11 cellular contexts compared by ENCODE assay signal in genomic region chr4:87849612-87850011, GRCh38. TPM values are rescaled to one million over a fixed set of nuclear protein-coding genes. Genes with fewer than 3 reads are reported as not detected.
DNase-seq lines count a peak whose midpoint lies in the region; ATAC-seq, FAIRE-seq and TF ChIP-seq lines count a peak whose summit lies in the region.
"Had no signal": no experiment of that assay in that cellular context is flagged by ENCODE, and none has a peak within 500 bp of the region (broad histone marks: within the 10 kb centered on the region; RNA-seq: fewer than 3 reads in every experiment).

No MANE protein-coding gene starts in this region.

- no peak overlapping the region for H3K4me3 ChIP-seq in Jurkat, Clone E6-1 (ENCODE audit: low read length)
- no peak overlapping the region for H3K4me3 ChIP-seq in RWPE2 (ENCODE audit: severe bottlenecking)
- H3K4me3 ChIP-seq in H1 (ENCODE audit: extremely low read depth in 1 of 4, insufficient read depth in 2 of 4, low read depth in 3 of 4, low read length in 4 of 4), result no peak overlapping the region
- H3K4me3 ChIP-seq: SK-N-MC had no signal

- H3K9ac ChIP-seq in H1 (replicated peaks in 1 of 4; ENCODE audit: extremely low read depth in 1 of 4, low read depth in 3 of 4, low read length in 3 of 4), result no peak overlapping the region

- H4K5ac ChIP-seq in H1 (ENCODE audit: insufficient read length, low read depth, low read length), result no peak overlapping the region

- H2BK5ac ChIP-seq in H1 (ENCODE audit: low read depth, low read length), result no peak overlapping the region

- H3K4me2 ChIP-seq in H1 (ENCODE audit: insufficient read depth in 1 of 2, low read depth in 2 of 2, low read length in 2 of 2), result no peak overlapping the region

- H2BK15ac ChIP-seq in H1 (ENCODE audit: low read length), result 0 out of 2 replicates have a peak overlapping the region, but pooled peaks have one; percentile 5

- no peak for TF ChIP-seq CTCF in RWPE2 (IDR thresholded peaks at IDR 0.05; ENCODE audit: poor library complexity, severe bottlenecking)
- no peak for TF ChIP-seq CTCF in H1 (IDR thresholded peaks at IDR 0.05; ENCODE audit: control extremely low read depth in 1 of 3, insufficient read depth in 1 of 3, low read depth in 1 of 3, low read length in 3 of 3)

- H3K4me1 ChIP-seq in RWPE2 (ENCODE audit: insufficient read depth, poor library complexity, severe bottlenecking) (peaks cover 2% of the 10 kb centered on the region), H1 (replicated peaks in 1 of 4; ENCODE audit: control insufficient read depth in 3 of 4, insufficient read depth in 4 of 4, low read length in 3 of 4) (peaks cover 0 to 12% (median 6%) of the 10 kb centered on the region in 4 experiments; a peak in 6 of 7 replicates)

- no peak for TF ChIP-seq EP300 in H1 (IDR thresholded peaks at IDR 0.05; ENCODE audit: borderline replicate concordance in 1 of 2, low read depth in 2 of 2, low read length in 2 of 2)

- no peak overlapping the region for H4K8ac ChIP-seq in H1 (ENCODE audit: extremely low read depth, insufficient read depth, low read length)

- peak; percentile 54 for DNase-seq in Jurkat, Clone E6-1 (ENCODE audit: low read depth, low spot score)
- DNase-seq in RWPE2 (ENCODE audit: low spot score), result no peak
- DNase-seq in H1 (ENCODE audit: low read depth in 1 of 2, low spot score in 2 of 2), result no peak
- no peak for DNase-seq in sciatic nerve (ENCODE audit: low spot score)
- DNase-seq in activated CD4-positive, CD25-positive, alpha-beta regulatory T cell treated with anti-CD3 and anti-CD28 coated beads, Interleukin-2, amount 50 U/mL, for 72 hours, result no peak
- DNase-seq in stimulated activated CD4-positive, alpha-beta T cell treated with anti-CD3 and anti-CD28 coated beads, Interleukin-15, amount 100 ng/mL, for 24 hours, result no peak
- DNase-seq in activated CD4-positive, alpha-beta T cell treated with anti-CD3 and anti-CD28 coated beads for 48 hours, result no peak

- no peak overlapping the region for H2BK120ac ChIP-seq in H1 (replicated peaks; ENCODE audit: low read depth, low read length)

- H2AFZ ChIP-seq in H1 (ENCODE audit: low read length), result no peak overlapping the region

- H2BK20ac ChIP-seq in H1 (ENCODE audit: low read length), result no peak overlapping the region

- CTCF ChIA-PET in H1 (lab: Charles Lee; ENCODE audit: partially characterized antibody), result interaction anchor here (0.5 to 5.8 kb wide), 84 partner anchors 8 to 949 kb away, joined by 3 to 93 read pairs (median 4); partner anchors contain the start of genes MEPE and SPP1

- H3K56ac ChIP-seq in H1 (replicated peaks; ENCODE audit: insufficient read length, low read depth, low read length), result no peak overlapping the region

- H3K18ac ChIP-seq in H1 (ENCODE audit: extremely low read depth, low read length), result no peak overlapping the region

- H3K14ac ChIP-seq in H1 (ENCODE audit: insufficient read length), result no peak overlapping the region

- intact Hi-C loops in sciatic nerve (cut with DNase I), result loop anchor here (10.0 kb wide), 1 partner anchor 365 kb away; no protein-coding TSS in a partner anchor

- H3K79me2 ChIP-seq in H1 (ENCODE audit: control insufficient read depth in 1 of 2, insufficient read depth in 2 of 2, low read length in 2 of 2), result peaks cover 0 to 9% of the 10 kb centered on the region in 2 experiments; a peak in 2 of 4 replicates

- H2AK5ac ChIP-seq in H1 (ENCODE audit: low read depth, low read length), result no peak overlapping the region

- no peak for FAIRE-seq in H1 (lab: Jason Lieb, UNC)

- no peak for TF ChIP-seq POLR2A in H1 (IDR thresholded peaks at IDR 0.05; ENCODE audit: control extremely low read depth in 1 of 2, low read depth in 2 of 2, low read length in 2 of 2)

- no peak for TF ChIP-seq RAD21 in H1 (IDR thresholded peaks at IDR 0.05 in 1 of 2, conservative IDR thresholded peaks at IDR 0.05 in 1 of 2; ENCODE audit: low read depth in 2 of 2, low read length in 2 of 2)

- H3K23me2 ChIP-seq in H1 (ENCODE audit: low read depth, low read length), result no peaks in the 10 kb centered on the region

- H3K27ac ChIP-seq in RWPE2 (ENCODE audit: poor library complexity, severe bottlenecking), result no peak overlapping the region
- H3K27ac ChIP-seq in H1 (ENCODE audit: low read depth, low read length), result no peak overlapping the region
- H3K27ac ChIP-seq: SK-N-MC had no signal

- ATAC-seq in RWPE2 (ENCODE audit: low read depth), result 0 out of 3 replicates have a peak, but pooled peaks have one; percentile 44
- ATAC-seq in sciatic nerve, result peak; percentile 62

- H3K4ac ChIP-seq in H1 (replicated peaks; ENCODE audit: insufficient read length, low read depth, low read length), result no peak overlapping the region

- POLR2A ChIA-PET in H1 (lab: Charles Lee; ENCODE audit: partially characterized antibody), result interaction anchor here (0.6 to 1.7 kb wide), 5 partner anchors 13 to 170 kb away, joined by 3 to 4 read pairs (median 4); no protein-coding TSS in a partner anchor

- no peak overlapping the region for H4K91ac ChIP-seq in H1 (replicated peaks; ENCODE audit: insufficient read length, low read length)

- H3K23ac ChIP-seq in H1 (ENCODE audit: insufficient read length), result no peak overlapping the region

- 72% methylated on average over 4 of the region's 4 CpGs; no CpG with 5 or more reads in 1 of the 2 experiments for WGBS in H1 (ENCODE audit: extremely low coverage in 1 of 2, insufficient coverage in 1 of 2, insufficient read length in 1 of 2, insufficient replicate concordance in 2 of 2, low coverage in 1 of 2, low lambda C conversion rate in 2 of 2, missing lambda C conversion rate in 1 of 2), 2 experiments

- no peak overlapping the region for H2BK12ac ChIP-seq in H1 (ENCODE audit: low read depth, low read length)

- no peaks in the 10 kb centered on the region for H4K20me1 ChIP-seq in H1 (replicated peaks in 1 of 2; ENCODE audit: control insufficient read depth in 1 of 2, insufficient read depth in 2 of 2, low read length in 2 of 2)

- no peaks in the 10 kb centered on the region for H3K36me3 ChIP-seq in RWPE2 (ENCODE audit: low read depth)
- H3K36me3 ChIP-seq in H1 (ENCODE audit: control insufficient read depth in 2 of 4, insufficient read depth in 4 of 4, low read length in 3 of 4), result no peaks in the 10 kb centered on the region

- H3K79me1 ChIP-seq in H1 (ENCODE audit: low read depth, low read length), result no peaks in the 10 kb centered on the region

- no peaks in the 10 kb centered on the region for H3K9me3 ChIP-seq in RWPE2 (ENCODE audit: severe bottlenecking)
- H3K9me3 ChIP-seq in H1 (ENCODE audit: insufficient read depth in 2 of 2, low read depth in 1 of 2, low read length in 1 of 2), result no peaks in the 10 kb centered on the region

- H3K27me3 ChIP-seq in RWPE2 (ENCODE audit: insufficient read depth, poor library complexity, severe bottlenecking), result no peaks in the 10 kb centered on the region
- no peaks in the 10 kb centered on the region for H3K27me3 ChIP-seq in H1 (replicated peaks in 1 of 4; ENCODE audit: control insufficient read depth in 3 of 4, extremely low read depth in 1 of 4, insufficient read depth in 3 of 4, low read length in 3 of 4)

TF ChIP-seq in H1, 55 proteins besides CTCF, POLR2A, EP300 and RAD21:
- TF ChIP-seq ATF2 (IDR thresholded peaks at IDR 0.05; ENCODE audit: low read length) (no peak), BRCA1 (IDR thresholded peaks at IDR 0.05; ENCODE audit: low read depth, low read length) (no peak), HDAC6 (IDR thresholded peaks at IDR 0.05; ENCODE audit: low read depth, low read length) (no peak), CEBPB (IDR thresholded peaks at IDR 0.05; ENCODE audit: low read depth, low read length) (0 out of 2 replicates have a peak, but pooled peaks have one; percentile 9), MAFK (IDR thresholded peaks at IDR 0.05; ENCODE audit: low read depth, low read length) (no peak), YY1 (IDR thresholded peaks at IDR 0.05; ENCODE audit: low read depth, low read length) (no peak), SIRT6 (IDR thresholded peaks at IDR 0.05; ENCODE audit: low read length) (no peak), SIX5 (IDR thresholded peaks at IDR 0.05; ENCODE audit: low read depth, low read length) (no peak)

RNA-seq across cellular contexts. Expression of gene MEPE, which starts 16.8 kb away (rescaled TPM):
- not detected for polyA plus RNA-seq in Jurkat, Clone E6-1 (2012; ENCODE audit: insufficient read depth, insufficient read length)
- not detected in 2 replicates for total RNA-seq in H1 (2021; fragmentation: NEBNext Ultra II Directional; extraction: Animal tissue kit (Norgen Biotek cat#: 25700))
- polyA plus RNA-seq in H1 (2011; rRNA removed), result not detected in 2 replicates
- polyA plus RNA-seq in H1 (2011; cell fraction: cytosol; rRNA removed), result not detected
- polyA plus RNA-seq in H1 (2011; cell fraction: nucleus; rRNA removed), result not detected
- not detected in 4 replicates for polyA plus RNA-seq in H1 (2012, experiment 1 of 2)
- polyA plus RNA-seq in H1 (2012, experiment 2 of 2), result not detected
- not detected for polyA plus RNA-seq in H1 (2013, experiment 1 of 2)
- polyA plus RNA-seq in H1 (2013, experiment 2 of 2), result 0.02 TPM
- not detected in 2 replicates for polyA minus RNA-seq in H1 (2011; rRNA and poly(A)+ RNA removed)
- polyA minus RNA-seq in H1 (2011; cell fraction: cytosol; rRNA and poly(A)+ RNA removed), result not detected
- polyA minus RNA-seq in H1 (2011; cell fraction: nucleus; rRNA and poly(A)+ RNA removed), result not detected
- total RNA-seq in sciatic nerve, result not detected
- total RNA-seq: HFFc6, LHCN-M2, subcutaneous adipose tissue had no signal

RNA-seq across cellular contexts. Expression of gene IBSP, which starts 50.3 kb away (rescaled TPM):
- polyA plus RNA-seq in Jurkat, Clone E6-1 (2012; ENCODE audit: insufficient read depth, insufficient read length), result not detected
- total RNA-seq in H1 (2021; fragmentation: NEBNext Ultra II Directional; extraction: Animal tissue kit (Norgen Biotek cat#: 25700)), result 0.21 TPM in 1 of 2 replicates, not detected in the other
- not detected in 2 replicates for polyA plus RNA-seq in H1 (2011; rRNA removed)
- not detected for polyA plus RNA-seq in H1 (2011; cell fraction: cytosol; rRNA removed)
- polyA plus RNA-seq in H1 (2011; cell fraction: nucleus; rRNA removed), result not detected
- polyA plus RNA-seq in H1 (2012, experiment 1 of 2), result not detected in 4 replicates
- polyA plus RNA-seq in H1 (2012, experiment 2 of 2), result not detected
- polyA plus RNA-seq in H1 (2013, experiment 1 of 2), result not detected
- polyA plus RNA-seq in H1 (2013, experiment 2 of 2), result not detected
- polyA minus RNA-seq in H1 (2011; rRNA and poly(A)+ RNA removed), result not detected in 2 replicates
- polyA minus RNA-seq in H1 (2011; cell fraction: cytosol; rRNA and poly(A)+ RNA removed), result not detected
- not detected for polyA minus RNA-seq in H1 (2011; cell fraction: nucleus; rRNA and poly(A)+ RNA removed)
- not detected for total RNA-seq in sciatic nerve
- total RNA-seq: HFFc6, LHCN-M2, subcutaneous adipose tissue had no signal
